In genomic region chr11:93715797-93716396, GRCh38 we compare ENCODE assay signal across 25 cellular contexts. TPM values are rescaled to one million over a fixed set of nuclear protein-coding genes. Genes with fewer than 3 reads are reported as not detected.
DNase-seq lines count a peak whose midpoint lies in the region; ATAC-seq and TF ChIP-seq lines count a peak whose summit lies in the region.
"Had no signal": no experiment of that assay in that cellular context is flagged by ENCODE, and none has a peak within 500 bp of the region (broad histone marks: within the 10 kb centered on the region; RNA-seq: fewer than 3 reads in every experiment).

No MANE protein-coding gene starts in this region.

- H3K9me2 ChIP-seq in GM23338 (ENCODE audit: insufficient read depth): no peaks in the 10 kb centered on the region

- peak overlapping the region; percentile 1 for H3K27ac Mint-ChIP-seq in activated CD4-positive, alpha-beta T cell treated with anti-CD3 and anti-CD28 coated beads, Interleukin-2, amount 10 ng/mL, durations not matched to agents 24 days and 14 days
- peak overlapping the region; percentile 15; the same call in 1 of the 2 replicates for H3K27ac Mint-ChIP-seq in GM23338
- H3K27ac Mint-ChIP-seq in activated T-helper 1 cell treated with anti-CD3 and anti-CD28 coated beads, Interleukin-12 subunit alpha, Interleukin-12 subunit beta, Interleukin-2, Interleukin-4 antibody, amounts not matched to agents 30 ng/mL and 10 ng/mL and 1 ng/mL, durations not matched to agents 14 hours and 24 hours and 36 hours: peak overlapping the region; percentile 37
- peak overlapping the region in 8 of 10 donors; percentile 12 to 87 (median 46) for H3K27ac Mint-ChIP-seq in naive thymus-derived CD8-positive, alpha-beta T cell
- no peak overlapping the region for H3K27ac Mint-ChIP-seq in glutamatergic neuron (ENCODE audit: unreplicated experiment)
- H3K27ac Mint-ChIP-seq: activated naive CD8-positive, alpha-beta T cell treated with anti-CD3 and anti-CD28 coated beads for 36 hours; activated T-helper 17 cell treated with anti-CD3 and anti-CD28 coated beads, Interleukin-2, amount 50 U/mL, for 72 hours; CD8-positive, alpha-beta T cell had no signal

- no peak for DNase-seq in activated CD4-positive, alpha-beta T cell treated with anti-CD3 and anti-CD28 coated beads, Interleukin-2, amount 10 ng/mL, durations not matched to agents 24 days and 14 days
- DNase-seq in activated CD4-positive, alpha-beta T cell treated with anti-CD3 and anti-CD28 coated beads for 1 hour: no peak
- DNase-seq in GM23338 (ENCODE audit: low spot score) (no peak), glutamatergic neuron (no peak)
- no peak for DNase-seq in activated T-helper 1 cell treated with anti-CD3 and anti-CD28 coated beads, Interleukin-12 subunit alpha, Interleukin-12 subunit beta, Interleukin-2, Interleukin-4 antibody, amounts not matched to agents 30 ng/mL and 10 ng/mL and 1 ng/mL, durations not matched to agents 14 hours and 24 hours and 36 hours (ENCODE audit: low spot score)
- DNase-seq in naive thymus-derived CD8-positive, alpha-beta T cell: no peak
- DNase-seq: activated CD4-positive, alpha-beta T cell treated with anti-CD3 and anti-CD28 coated beads for 48 hours; activated naive CD8-positive, alpha-beta T cell treated with anti-CD3 and anti-CD28 coated beads for 36 hours; AML-193; CD8-positive, alpha-beta T cell; DMS153; effector CD8-positive, alpha-beta T cell; foreskin keratinocyte; KG1; NCI-H1048; NCI-H1694 treated with DMSO at 0.1 percent for 48 hours; NCI-H2171 treated with DMSO at 0.1 percent for 48 hours; NCI-H524 treated with DMSO at 0.1 percent for 48 hours; psoas muscle; upper lobe of right lung had no signal

- H3K9me3 Mint-ChIP-seq in activated CD4-positive, alpha-beta T cell treated with anti-CD3 and anti-CD28 coated beads, Interleukin-2, amount 10 ng/mL, durations not matched to agents 24 days and 14 days: peaks cover 13% of the 10 kb centered on the region
- peaks cover 4% of the 10 kb centered on the region; the same call in 1 of the 3 replicates for H3K9me3 Mint-ChIP-seq in GM23338
- peaks cover 5% of the 10 kb centered on the region for H3K9me3 Mint-ChIP-seq in activated T-helper 1 cell treated with anti-CD3 and anti-CD28 coated beads, Interleukin-12 subunit alpha, Interleukin-12 subunit beta, Interleukin-2, Interleukin-4 antibody, amounts not matched to agents 30 ng/mL and 10 ng/mL and 1 ng/mL, durations not matched to agents 14 hours and 24 hours and 36 hours
- H3K9me3 Mint-ChIP-seq in naive thymus-derived CD8-positive, alpha-beta T cell: peaks cover 4 to 17% (median 5%) of the 10 kb centered on the region in 9 donors
- H3K9me3 Mint-ChIP-seq in glutamatergic neuron (ENCODE audit: unreplicated experiment): peaks cover 5% of the 10 kb centered on the region
- H3K9me3 Mint-ChIP-seq: activated T-helper 17 cell treated with anti-CD3 and anti-CD28 coated beads, Interleukin-2, amount 50 U/mL, for 72 hours had no signal

- ATAC-seq in GM23338 (peak; percentile 79), GM19463 (IDR thresholded peaks at IDR 0.05; ENCODE audit: unreplicated experiment) (no peak), GM21529 (IDR thresholded peaks at IDR 0.05; ENCODE audit: unreplicated experiment) (no peak)
- no peak for ATAC-seq in naive thymus-derived CD8-positive, alpha-beta T cell
- ATAC-seq: activated T-helper 17 cell treated with anti-CD3 and anti-CD28 coated beads, Interleukin-2, amount 50 U/mL, for 72 hours; CD8-positive, alpha-beta T cell; esophagus mucosa; foreskin keratinocyte; Panc1; psoas muscle; upper lobe of right lung had no signal

- intact Hi-C loops in activated CD4-positive, alpha-beta T cell treated with anti-CD3 and anti-CD28 coated beads, Interleukin-2, amount 10 ng/mL, durations not matched to agents 24 days and 14 days (cut with micrococcal nuclease): no loop called here
- intact Hi-C loops in activated T-helper 1 cell treated with anti-CD3 and anti-CD28 coated beads, Interleukin-12 subunit alpha, Interleukin-12 subunit beta, Interleukin-2, Interleukin-4 antibody, amounts not matched to agents 30 ng/mL and 10 ng/mL and 1 ng/mL, durations not matched to agents 14 hours and 24 hours and 36 hours (cut with micrococcal nuclease): no loop called here

- H3F3A ChIP-seq in GM23338 (replicated peaks; ENCODE audit: low read depth): no peaks in the 10 kb centered on the region

- H4K20me1 ChIP-seq in GM23338 (replicated peaks; ENCODE audit: insufficient read depth): no peaks in the 10 kb centered on the region; the same call in 1 of the 2 replicates

- no peaks in the 10 kb centered on the region; the same call in 1 of the 2 replicates for H3K79me2 ChIP-seq in GM23338 (replicated peaks; ENCODE audit: insufficient read depth)

- H3K27ac ChIP-seq in GM23338 (ENCODE audit: low read depth): no peak overlapping the region
- H3K27ac ChIP-seq: foreskin keratinocyte, psoas muscle, upper lobe of right lung had no signal

- TF ChIP-seq CTCF in GM23338 (conservative IDR thresholded peaks at IDR 0.05; ENCODE audit: low read depth in 2 of 2) (no peak), glutamatergic neuron (IDR thresholded peaks at IDR 0.05; ENCODE audit: partially characterized antibody, unreplicated experiment) (no peak)

- H3K4me3 ChIP-seq in GM23338: no peak overlapping the region
- H3K4me3 ChIP-seq: psoas muscle, upper lobe of right lung had no signal

- no peak overlapping the region for H3K4me3 Mint-ChIP-seq in activated CD4-positive, alpha-beta T cell treated with anti-CD3 and anti-CD28 coated beads, Interleukin-2, amount 10 ng/mL, durations not matched to agents 24 days and 14 days
- H3K4me3 Mint-ChIP-seq in GM23338: no peak overlapping the region
- no peak overlapping the region for H3K4me3 Mint-ChIP-seq in activated T-helper 1 cell treated with anti-CD3 and anti-CD28 coated beads, Interleukin-12 subunit alpha, Interleukin-12 subunit beta, Interleukin-2, Interleukin-4 antibody, amounts not matched to agents 30 ng/mL and 10 ng/mL and 1 ng/mL, durations not matched to agents 14 hours and 24 hours and 36 hours
- H3K4me3 Mint-ChIP-seq in naive thymus-derived CD8-positive, alpha-beta T cell: no peak overlapping the region
- H3K4me3 Mint-ChIP-seq in glutamatergic neuron (ENCODE audit: unreplicated experiment): no peak overlapping the region
- H3K4me3 Mint-ChIP-seq: activated naive CD8-positive, alpha-beta T cell treated with anti-CD3 and anti-CD28 coated beads for 36 hours; activated T-helper 17 cell treated with anti-CD3 and anti-CD28 coated beads, Interleukin-2, amount 50 U/mL, for 72 hours; CD8-positive, alpha-beta T cell had no signal

- H3K4me2 ChIP-seq in GM23338: no peak overlapping the region

- no peaks in the 10 kb centered on the region for H3K27me3 Mint-ChIP-seq in activated CD4-positive, alpha-beta T cell treated with anti-CD3 and anti-CD28 coated beads, Interleukin-2, amount 10 ng/mL, durations not matched to agents 24 days and 14 days
- H3K27me3 Mint-ChIP-seq in GM23338 (ENCODE audit: insufficient read depth, low read depth, poor library complexity) (peaks cover 2% of the 10 kb centered on the region), glutamatergic neuron (ENCODE audit: unreplicated experiment) (no peaks in the 10 kb centered on the region)
- H3K27me3 Mint-ChIP-seq in activated T-helper 1 cell treated with anti-CD3 and anti-CD28 coated beads, Interleukin-12 subunit alpha, Interleukin-12 subunit beta, Interleukin-2, Interleukin-4 antibody, amounts not matched to agents 30 ng/mL and 10 ng/mL and 1 ng/mL, durations not matched to agents 14 hours and 24 hours and 36 hours (ENCODE audit: insufficient read depth): no peaks in the 10 kb centered on the region
- H3K27me3 Mint-ChIP-seq in naive thymus-derived CD8-positive, alpha-beta T cell: no peaks in the 10 kb centered on the region
- H3K27me3 Mint-ChIP-seq: activated naive CD8-positive, alpha-beta T cell treated with anti-CD3 and anti-CD28 coated beads for 36 hours; activated T-helper 17 cell treated with anti-CD3 and anti-CD28 coated beads, Interleukin-2, amount 50 U/mL, for 72 hours had no signal

- H3K4me1 ChIP-seq in GM23338 (ENCODE audit: insufficient read depth): no peaks in the 10 kb centered on the region
- H3K4me1 ChIP-seq: foreskin keratinocyte, psoas muscle, upper lobe of right lung had no signal

- H3K27me3 ChIP-seq in GM23338 (ENCODE audit: insufficient read depth): no peaks in the 10 kb centered on the region
- H3K27me3 ChIP-seq: foreskin keratinocyte, upper lobe of right lung had no signal

- no peak overlapping the region for H2AFZ ChIP-seq in GM23338

- H3K36me3 Mint-ChIP-seq in activated CD4-positive, alpha-beta T cell treated with anti-CD3 and anti-CD28 coated beads, Interleukin-2, amount 10 ng/mL, durations not matched to agents 24 days and 14 days (ENCODE audit: low read depth): peaks cover 70% of the 10 kb centered on the region
- H3K36me3 Mint-ChIP-seq in GM23338 (ENCODE audit: low read depth) (peaks cover 34% of the 10 kb centered on the region), glutamatergic neuron (ENCODE audit: unreplicated experiment) (peaks cover 10% of the 10 kb centered on the region)
- H3K36me3 Mint-ChIP-seq in activated T-helper 1 cell treated with anti-CD3 and anti-CD28 coated beads, Interleukin-12 subunit alpha, Interleukin-12 subunit beta, Interleukin-2, Interleukin-4 antibody, amounts not matched to agents 30 ng/mL and 10 ng/mL and 1 ng/mL, durations not matched to agents 14 hours and 24 hours and 36 hours (ENCODE audit: low read depth): peaks cover 54% of the 10 kb centered on the region
- peaks cover 28 to 55% (median 55%) of the 10 kb centered on the region in 3 donors for H3K36me3 Mint-ChIP-seq in naive thymus-derived CD8-positive, alpha-beta T cell

- H3K4me1 Mint-ChIP-seq in activated CD4-positive, alpha-beta T cell treated with anti-CD3 and anti-CD28 coated beads, Interleukin-2, amount 10 ng/mL, durations not matched to agents 24 days and 14 days: peaks cover 22% of the 10 kb centered on the region
- H3K4me1 Mint-ChIP-seq in GM23338: peaks cover 20% of the 10 kb centered on the region
- peaks cover 30% of the 10 kb centered on the region for H3K4me1 Mint-ChIP-seq in activated T-helper 1 cell treated with anti-CD3 and anti-CD28 coated beads, Interleukin-12 subunit alpha, Interleukin-12 subunit beta, Interleukin-2, Interleukin-4 antibody, amounts not matched to agents 30 ng/mL and 10 ng/mL and 1 ng/mL, durations not matched to agents 14 hours and 24 hours and 36 hours (ENCODE audit: low read depth)
- peaks cover 14 to 30% (median 20%) of the 10 kb centered on the region in 4 donors for H3K4me1 Mint-ChIP-seq in naive thymus-derived CD8-positive, alpha-beta T cell
- no peaks in the 10 kb centered on the region for H3K4me1 Mint-ChIP-seq in glutamatergic neuron (ENCODE audit: low read depth, unreplicated experiment)

- POLR2A ChIA-PET in naive thymus-derived CD8-positive, alpha-beta T cell (lab: Charles Lee): no interaction called here

- H3K36me3 ChIP-seq in GM23338 (ENCODE audit: insufficient read depth): no peaks in the 10 kb centered on the region

RNA-seq across cellular contexts. Expression of gene TAF1D, which starts 25.4 kb away (rescaled TPM):
- total RNA-seq in activated CD4-positive, alpha-beta T cell treated with anti-CD3 and anti-CD28 coated beads, Interleukin-2, amount 10 ng/mL, durations not matched to agents 24 days and 14 days: 328 and 342 TPM in 2 replicates
- total RNA-seq in GM23338 (2014; rRNA removed; shearing (Covaris generic)): 240 and 256 TPM in 2 replicates
- polyA plus RNA-seq in GM23338 (2016; fragmentation: Nextera tagmentation; extraction: Ambion mirVana): 199 and 246 TPM in 2 replicates
- total RNA-seq in activated T-helper 1 cell treated with anti-CD3 and anti-CD28 coated beads, Interleukin-12 subunit alpha, Interleukin-12 subunit beta, Interleukin-2, Interleukin-4 antibody, amounts not matched to agents 30 ng/mL and 10 ng/mL and 1 ng/mL, durations not matched to agents 14 hours and 24 hours and 36 hours: 337 and 345 TPM in 2 replicates
- 100 to 1,000 TPM; 210 to 215 TPM for total RNA-seq in naive thymus-derived CD8-positive, alpha-beta T cell
- polyA plus RNA-seq in naive thymus-derived CD8-positive, alpha-beta T cell: 10 to 100 TPM; 22.3 to 25.3 (median 22.4) TPM
- 71.9 TPM for total RNA-seq in glutamatergic neuron (ENCODE audit: unreplicated experiment)

RNA-seq across cellular contexts. Expression of gene C11orf54, which starts 25.6 kb away (rescaled TPM):
- 21.6 and 22.2 TPM in 2 replicates for total RNA-seq in activated CD4-positive, alpha-beta T cell treated with anti-CD3 and anti-CD28 coated beads, Interleukin-2, amount 10 ng/mL, durations not matched to agents 24 days and 14 days
- 29.0 and 35.8 TPM in 2 replicates for total RNA-seq in GM23338 (2014; rRNA removed; shearing (Covaris generic))
- 38.8 and 43.1 TPM in 2 replicates for polyA plus RNA-seq in GM23338 (2016; fragmentation: Nextera tagmentation; extraction: Ambion mirVana)
- total RNA-seq in activated T-helper 1 cell treated with anti-CD3 and anti-CD28 coated beads, Interleukin-12 subunit alpha, Interleukin-12 subunit beta, Interleukin-2, Interleukin-4 antibody, amounts not matched to agents 30 ng/mL and 10 ng/mL and 1 ng/mL, durations not matched to agents 14 hours and 24 hours and 36 hours: 19.3 and 21.6 TPM in 2 replicates
- 10 to 100 TPM; 45.9 to 49.2 TPM for total RNA-seq in naive thymus-derived CD8-positive, alpha-beta T cell
- 10 to 100 TPM; 18.7 to 21.6 (median 19.4) TPM for polyA plus RNA-seq in naive thymus-derived CD8-positive, alpha-beta T cell
- 19.5 TPM for total RNA-seq in glutamatergic neuron (ENCODE audit: unreplicated experiment)

RNA-seq across cellular contexts. Expression of gene CEP295, which starts 54.4 kb away (rescaled TPM):
- total RNA-seq in activated CD4-positive, alpha-beta T cell treated with anti-CD3 and anti-CD28 coated beads, Interleukin-2, amount 10 ng/mL, durations not matched to agents 24 days and 14 days: 30.3 and 32.2 TPM in 2 replicates
- 16.5 and 25.8 TPM in 2 replicates for total RNA-seq in GM23338 (2014; rRNA removed; shearing (Covaris generic))
- polyA plus RNA-seq in GM23338 (2016; fragmentation: Nextera tagmentation; extraction: Ambion mirVana): 5.7 and 7.4 TPM in 2 replicates
- total RNA-seq in activated T-helper 1 cell treated with anti-CD3 and anti-CD28 coated beads, Interleukin-12 subunit alpha, Interleukin-12 subunit beta, Interleukin-2, Interleukin-4 antibody, amounts not matched to agents 30 ng/mL and 10 ng/mL and 1 ng/mL, durations not matched to agents 14 hours and 24 hours and 36 hours: 29.4 and 29.7 TPM in 2 replicates
- 10 to 100 TPM; 14.9 to 17.8 TPM for total RNA-seq in naive thymus-derived CD8-positive, alpha-beta T cell
- 1 to 10 TPM; 1.1 to 2.0 (median 1.9) TPM for polyA plus RNA-seq in naive thymus-derived CD8-positive, alpha-beta T cell
- total RNA-seq in glutamatergic neuron (ENCODE audit: unreplicated experiment): 15.4 TPM
